ENCODE assay signal across 8 cellular contexts in genomic region chr12:131827961-131828534, GRCh38. TPM values are rescaled to one million over a fixed set of nuclear protein-coding genes. Genes with fewer than 3 reads are reported as not detected.
DNase-seq lines count a peak whose midpoint lies in the region; ATAC-seq and TF ChIP-seq lines count a peak whose summit lies in the region.

Gene MMP17, plus strand, starts transcription at chr12:131828393. Its CDS starts 102 bp downstream, at chr12:131828495.

- H3K27me3 ChIP-seq in CD8-positive, alpha-beta memory T cell (ENCODE audit: insufficient read depth, low read length, poor library complexity, severe bottlenecking) = peaks cover 16% of the 10 kb centered on the region
- no peaks in the 10 kb centered on the region for H3K27me3 ChIP-seq in neuron (ENCODE audit: insufficient read depth, low read length)

- no peaks in the 10 kb centered on the region for H3K36me3 ChIP-seq in CD8-positive, alpha-beta memory T cell (ENCODE audit: insufficient read depth, low read length)
- no peaks in the 10 kb centered on the region for H3K36me3 ChIP-seq in neuron (ENCODE audit: insufficient read depth, low read length)

- no peaks in the 10 kb centered on the region for H3K36me3 Mint-ChIP-seq in CD8-positive, alpha-beta memory T cell
- no peaks in the 10 kb centered on the region for H3K36me3 Mint-ChIP-seq in activated CD8-positive, alpha-beta T cell treated with anti-CD3 and anti-CD28 coated beads for 36 hours (ENCODE audit: low read depth)

- H2AFZ ChIP-seq in neuron (ENCODE audit: low read depth, low read length) = no peak within 1 kb of the TSS

- peaks cover 5 to 22% (median 9%) of the 10 kb centered on the region in 3 donors for H3K4me1 Mint-ChIP-seq in CD8-positive, alpha-beta memory T cell
- peaks cover 13% of the 10 kb centered on the region for H3K4me1 Mint-ChIP-seq in activated CD8-positive, alpha-beta T cell treated with anti-CD3 and anti-CD28 coated beads for 36 hours (ENCODE audit: low read depth)

- H3K4me1 ChIP-seq in CD8-positive, alpha-beta memory T cell (ENCODE audit: insufficient read depth, low read length) = no peaks in the 10 kb centered on the region
- peaks cover 16% of the 10 kb centered on the region for H3K4me1 ChIP-seq in neuron (ENCODE audit: insufficient read depth, low read length)

- peak within 1 kb of the TSS; percentile 28 for H3K4me3 ChIP-seq in CD8-positive, alpha-beta memory T cell (ENCODE audit: low read length)
- H3K4me3 ChIP-seq in fibroblast of pulmonary artery (replicated peaks; ENCODE audit: low read depth, low read length) (peak within 1 kb of the TSS; percentile 62), neuron (ENCODE audit: low read length) (peak within 1 kb of the TSS; percentile 93)

- no peaks in the 10 kb centered on the region for H3K9me3 Mint-ChIP-seq in CD8-positive, alpha-beta memory T cell
- H3K9me3 Mint-ChIP-seq in activated CD8-positive, alpha-beta T cell treated with anti-CD3 and anti-CD28 coated beads for 36 hours = no peaks in the 10 kb centered on the region

- H3K27ac Mint-ChIP-seq in CD8-positive, alpha-beta memory T cell = peak within 1 kb of the TSS in 1 of 8 donors; percentile 4
- H3K27ac Mint-ChIP-seq in activated CD8-positive, alpha-beta T cell treated with anti-CD3 and anti-CD28 coated beads for 36 hours = no peak within 1 kb of the TSS

- no peak within 1 kb of the TSS for H3K27ac ChIP-seq in CD8-positive, alpha-beta memory T cell (ENCODE audit: low read depth, low read length)

- intact Hi-C loops in activated CD8-positive, alpha-beta T cell treated with anti-CD3 and anti-CD28 coated beads for 36 hours (cut with micrococcal nuclease) = no loop called here

- no peaks in the 10 kb centered on the region for H3K9me3 ChIP-seq in CD8-positive, alpha-beta memory T cell (ENCODE audit: low read length)
- H3K9me3 ChIP-seq in neuron (ENCODE audit: low read length) = no peaks in the 10 kb centered on the region

- POLR2A ChIA-PET in CD8-positive, alpha-beta memory T cell (lab: Charles Lee) = no interaction called here
- POLR2A ChIA-PET in activated CD8-positive, alpha-beta T cell treated with anti-CD3 and anti-CD28 coated beads for 36 hours (lab: Charles Lee) = no interaction called here

- peak in 3 of 5 donors; percentile 10 to 26 (median 20) for DNase-seq in CD8-positive, alpha-beta memory T cell
- DNase-seq in Kasumi-1 (lab: John Stamatoyannopoulos, UW) = peak; percentile 31 to 50
- DNase-seq in activated CD8-positive, alpha-beta T cell treated with anti-CD3 and anti-CD28 coated beads for 36 hours = peak; percentile 47
- DNase-seq in fibroblast of pulmonary artery (ENCODE audit: low read depth) = peak; percentile 63
- no peak for DNase-seq in NCI-H187 (lab: John Stamatoyannopoulos, UW)
- no peak for DNase-seq in ureter (ENCODE audit: low spot score)

- H3K4me3 Mint-ChIP-seq in CD8-positive, alpha-beta memory T cell = peak within 1 kb of the TSS; percentile 9 to 87 (median 66)
- peak within 1 kb of the TSS; percentile 53 for H3K4me3 Mint-ChIP-seq in activated CD8-positive, alpha-beta T cell treated with anti-CD3 and anti-CD28 coated beads for 36 hours

- TF ChIP-seq CTCF in activated CD8-positive, alpha-beta T cell treated with anti-CD3 and anti-CD28 coated beads for 36 hours (IDR thresholded peaks at IDR 0.05) = peak; percentile 26
- TF ChIP-seq CTCF in fibroblast of pulmonary artery (IDR thresholded peaks at IDR 0.05; ENCODE audit: low read length, missing control alignments) = no peak

- peaks cover 23 to 44% of the 10 kb centered on the region in 2 donors for H3K27me3 Mint-ChIP-seq in CD8-positive, alpha-beta memory T cell
- peaks cover 43% of the 10 kb centered on the region for H3K27me3 Mint-ChIP-seq in activated CD8-positive, alpha-beta T cell treated with anti-CD3 and anti-CD28 coated beads for 36 hours

- ATAC-seq in GM19035 (IDR thresholded peaks at IDR 0.05; ENCODE audit: unreplicated experiment) = peak; percentile 58
- ATAC-seq in activated CD8-positive, alpha-beta T cell treated with anti-CD3 and anti-CD28 coated beads for 36 hours = peak; percentile 72

- CTCF ChIA-PET in CD8-positive, alpha-beta memory T cell (lab: Charles Lee) = no interaction called here
- CTCF ChIA-PET in activated CD8-positive, alpha-beta T cell treated with anti-CD3 and anti-CD28 coated beads for 36 hours (lab: Charles Lee) = interaction anchor here (1.2 kb wide), 1 partner anchor 218 kb away, joined by 3 read pairs; no protein-coding TSS in a partner anchor

RNA-seq across cellular contexts. Expression of gene MMP17, which starts in this region (rescaled TPM):
- total RNA-seq in CD8-positive, alpha-beta memory T cell = under 1 TPM in 1 of 2 experiments, not detected in 1; 0.29 TPM
- polyA plus RNA-seq in CD8-positive, alpha-beta memory T cell = not detected
- under 1 TPM in 1 of 2 experiments, not detected in 1; 0.60 TPM for total RNA-seq in activated CD8-positive, alpha-beta T cell treated with anti-CD3 and anti-CD28 coated beads for 36 hours
- total RNA-seq in ureter = 2.0 TPM

Comparison
In these comparisons a context has a peak if more than half of its experiments do, and no peak if none do; other contexts are left out.
1. Peak in DNase-seq and H3K4me3 ChIP-seq in CD8-positive, alpha-beta memory T cell; RNA of the gene not detected or under 1 TPM.
2. Peak in DNase-seq and ATAC-seq in activated CD8-positive, alpha-beta T cell treated with anti-CD3 and anti-CD28 coated beads for 36 hours; RNA of the gene not detected or under 1 TPM.
3. DNase-seq: peak in Kasumi-1 (2 of 2) and fibroblast of pulmonary artery (single experiment); none in NCI-H187 (0 of 2) and ureter (single experiment).
4. H3K4me3 ChIP-seq: peak in every context shown above with its lines; median percentile 93 in neuron; 62 in fibroblast of pulmonary artery; 28 in CD8-positive, alpha-beta memory T cell.